14 cellular contexts compared by ENCODE assay signal in genomic region chr10:61176428-61176827, GRCh38.
A peak's percentile ranks its signal among the peaks of the same experiment; 100 is the strongest.
DNase-seq lines count a peak whose midpoint lies in the region; ATAC-seq and TF ChIP-seq lines count a peak whose summit lies in the region.
"Had no signal": no experiment of that assay in that cellular context is flagged by ENCODE, and none has a peak within 500 bp of the region (broad histone marks: within the 10 kb centered on the region; RNA-seq: fewer than 3 reads in every experiment).

No MANE protein-coding gene starts in this region.

- ATAC-seq in heart left ventricle (no peak), SK-N-SH treated with all-trans-retinoic acid at 6 μM for 48 hours (no peak), GM19397 (IDR thresholded peaks at IDR 0.05; ENCODE audit: unreplicated experiment) (no peak)

- H3K4me3 ChIP-seq in heart left ventricle (no peak overlapping the region), right atrium auricular region (no peak overlapping the region), mesenchymal stem cell (ENCODE audit: insufficient read depth in 1 of 2, low read depth in 1 of 2, low read length in 2 of 2) (no peak overlapping the region)

- H3K27me3 ChIP-seq in heart left ventricle (no peaks in the 10 kb centered on the region), right atrium auricular region (no peaks in the 10 kb centered on the region), mesenchymal stem cell (ENCODE audit: control insufficient read depth in 1 of 2, insufficient read depth in 1 of 2, low read length in 2 of 2) (peaks cover 0 to 15% of the 10 kb centered on the region in 2 experiments)

- DNase-seq in heart left ventricle (no peak), right atrium auricular region (ENCODE audit: low spot score) (no peak), mesothelial cell of epicardium (ENCODE audit: low spot score in 2 of 2, unreplicated experiment in 2 of 2) (no peak), mesenchymal stem cell (no peak), GM19238 (ENCODE audit: insufficient read length, low spot score) (no peak)
- DNase-seq: C1 segment of cervical spinal cord; CD4-positive, alpha-beta T cell; DMS79; EL; GOT3; H9 had no signal

- H3K36me3 ChIP-seq in heart left ventricle: no peaks in the 10 kb centered on the region
- H3K36me3 ChIP-seq in right atrium auricular region: no peaks in the 10 kb centered on the region
- H3K36me3 ChIP-seq in mesenchymal stem cell (ENCODE audit: control insufficient read depth in 1 of 2, insufficient read depth in 2 of 2, low read depth in 1 of 2, low read length in 2 of 2): no peaks in the 10 kb centered on the region

- WGBS in heart left ventricle, 4 donors: 42 to 59% (median 44%) methylated on average over 3 of the region's 3 CpGs
- WGBS in mesenchymal stem cell: 86% methylated on average over 2 of the region's 3 CpGs

- no peak overlapping the region for H2BK15ac ChIP-seq in mesenchymal stem cell (ENCODE audit: low read depth, poor library complexity, severe bottlenecking)

- no peak overlapping the region for H2BK120ac ChIP-seq in mesenchymal stem cell (ENCODE audit: low read depth, low read length)

- H4K91ac ChIP-seq in mesenchymal stem cell (ENCODE audit: low read length): no peak overlapping the region

- H3K9me3 ChIP-seq in heart left ventricle (no peaks in the 10 kb centered on the region), right atrium auricular region (no peaks in the 10 kb centered on the region), mesenchymal stem cell (ENCODE audit: control insufficient read depth, low read length) (no peaks in the 10 kb centered on the region)

- intact Hi-C loops in heart left ventricle (cut with DNase I): loop anchor here in 1 of 10 donors (10.0 kb wide), 1 partner anchor 362 kb away; no protein-coding TSS in a partner anchor

- H3K4me2 ChIP-seq in mesenchymal stem cell (ENCODE audit: low read length, poor library complexity, severe bottlenecking): no peak overlapping the region

- H3K4me1 ChIP-seq in heart left ventricle: peaks cover 0 to 30% (median 14%) of the 10 kb centered on the region in 12 donors
- peaks cover 0 to 18% of the 10 kb centered on the region in 2 donors for H3K4me1 ChIP-seq in right atrium auricular region
- no peaks in the 10 kb centered on the region for H3K4me1 ChIP-seq in mesenchymal stem cell (ENCODE audit: control insufficient read depth, insufficient read depth, low read depth, low read length)

- no peak overlapping the region for H3K14ac ChIP-seq in mesenchymal stem cell (ENCODE audit: low read length in 2 of 2)

- no peak overlapping the region for H2AK5ac ChIP-seq in mesenchymal stem cell (ENCODE audit: low read length, severe bottlenecking)

- H3K4ac ChIP-seq in mesenchymal stem cell (ENCODE audit: low read depth in 1 of 2, low read length in 2 of 2): no peak overlapping the region

- H3K4me1 Mint-ChIP-seq in mesothelial cell of epicardium: peaks cover 29% of the 10 kb centered on the region
- H3K4me1 Mint-ChIP-seq: B cell had no signal

- TF ChIP-seq CTCF in heart left ventricle (IDR thresholded peaks at IDR 0.05) (no peak), right atrium auricular region (IDR thresholded peaks at IDR 0.05) (no peak), mesothelial cell of epicardium (IDR thresholded peaks at IDR 0.05; ENCODE audit: unreplicated experiment) (no peak)

- no peak overlapping the region for H4K8ac ChIP-seq in mesenchymal stem cell (ENCODE audit: low read length)

- no peak overlapping the region for H3K23ac ChIP-seq in mesenchymal stem cell (ENCODE audit: low read length in 2 of 2)

- no peaks in the 10 kb centered on the region for H3K79me1 ChIP-seq in mesenchymal stem cell (replicated peaks; ENCODE audit: low read length, poor library complexity, severe bottlenecking)

- no peak overlapping the region for H2BK5ac ChIP-seq in mesenchymal stem cell (ENCODE audit: low read depth, low read length, poor library complexity, severe bottlenecking)

- H2BK12ac ChIP-seq in mesenchymal stem cell (ENCODE audit: low read length in 2 of 2): no peak overlapping the region

- no peaks in the 10 kb centered on the region for H3K27me3 Mint-ChIP-seq in mesothelial cell of epicardium (ENCODE audit: low read depth)
- H3K27me3 Mint-ChIP-seq: CD4-positive, alpha-beta T cell had no signal

- H3K36me3 Mint-ChIP-seq in mesothelial cell of epicardium: no peaks in the 10 kb centered on the region

- H3K9me3 Mint-ChIP-seq in mesothelial cell of epicardium: no peaks in the 10 kb centered on the region
- H3K9me3 Mint-ChIP-seq: CD4-positive, alpha-beta T cell; H9 had no signal

- H3K27ac Mint-ChIP-seq in mesothelial cell of epicardium: peak overlapping the region; percentile 30
- H3K27ac Mint-ChIP-seq: B cell; CD4-positive, alpha-beta T cell; H9 had no signal

- H3K27ac ChIP-seq in heart left ventricle (peak overlapping the region in 7 of 12 donors; percentile 4 to 63 (median 33)), right atrium auricular region (no peak overlapping the region), mesenchymal stem cell (ENCODE audit: low read length, poor library complexity, severe bottlenecking) (no peak overlapping the region)

- no peak overlapping the region for H3K9ac ChIP-seq in mesenchymal stem cell (ENCODE audit: low read length)

- no peak overlapping the region for H3K18ac ChIP-seq in mesenchymal stem cell (ENCODE audit: low read depth in 1 of 2, low read length in 2 of 2)

- TF ChIP-seq POLR2A in heart left ventricle (IDR thresholded peaks at IDR 0.05): no peak

- H3K4me3 Mint-ChIP-seq in mesothelial cell of epicardium: no peak overlapping the region
- H3K4me3 Mint-ChIP-seq: B cell; CD4-positive, alpha-beta T cell; H9 had no signal

- H2AFZ ChIP-seq in mesenchymal stem cell (ENCODE audit: low read depth, low read length): no peak overlapping the region

TF ChIP-seq in SK-N-SH treated with all-trans-retinoic acid at 6 μM for 48 hours, 23 proteins besides CTCF, POLR2A, EP300 and RAD21:
- TF ChIP-seq OSR1 (CRISPR knock-in tag; IDR thresholded peaks at IDR 0.05): no peak
- TF ChIP-seq TCF4 (CRISPR knock-in tag; IDR thresholded peaks at IDR 0.05; ENCODE audit: borderline replicate concordance): 0 out of 2 replicates have a peak, but pooled peaks have one; percentile 13
- no peak for TF ChIP-seq CSRNP3 (CRISPR knock-in tag; IDR thresholded peaks at IDR 0.05)

Comparison
In these comparisons a context has a peak if more than half of its experiments do, and no peak if none do; other contexts are left out.
1. H3K27ac ChIP-seq: peak in heart left ventricle (7 of 12); none in right atrium auricular region (0 of 2) and mesenchymal stem cell (single experiment).